Comparison of ENCODE assay signal across 8 cellular contexts in the genomic region with DNA sequence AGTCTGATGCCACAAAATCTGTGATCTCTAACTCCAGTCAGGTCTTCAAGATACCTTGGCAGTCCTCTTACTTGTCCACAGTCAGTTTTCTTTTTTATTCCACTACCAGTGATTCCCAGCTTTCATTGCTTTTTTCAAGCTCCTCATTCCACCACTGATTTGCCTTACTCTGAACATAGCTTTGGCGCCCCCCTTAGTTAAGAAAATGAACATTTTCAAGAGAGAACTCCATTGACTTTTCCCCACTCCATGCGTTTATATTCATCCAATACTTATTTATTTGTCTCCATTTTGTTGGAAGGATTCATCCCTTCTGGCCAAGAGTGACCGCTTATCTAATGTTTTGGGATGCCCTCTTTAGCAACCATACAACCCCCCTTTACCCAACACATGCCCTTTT. TPM values are rescaled to one million over a fixed set of nuclear protein-coding genes. Genes with fewer than 3 reads are reported as not detected.
DNase-seq lines count a peak whose midpoint lies in the region; ATAC-seq and TF ChIP-seq lines count a peak whose summit lies in the region.
"Had no signal": no experiment of that assay in that cellular context is flagged by ENCODE, and none has a peak within 500 bp of the region (broad histone marks: within the 10 kb centered on the region; RNA-seq: fewer than 3 reads in every experiment).

No MANE protein-coding gene starts in this region.

- H3K4me1 Mint-ChIP-seq in nephron progenitor cell = peaks cover 23% of the 10 kb centered on the region

- no peak overlapping the region for H3K4me2 ChIP-seq in MM.1S (ENCODE audit: low read depth, low read length)

- ATAC-seq in GM19328 (IDR thresholded peaks at IDR 0.05; ENCODE audit: unreplicated experiment) (no peak), lower lobe of right lung (no peak)

- TF ChIP-seq CTCF in MM.1S (IDR thresholded peaks at IDR 0.05; ENCODE audit: low read length) (peak; percentile 54), astrocyte of the cerebellum (IDR thresholded peaks at IDR 0.05; ENCODE audit: low read depth, low read length, missing control alignments) (peak; percentile 53), nephron progenitor cell (IDR thresholded peaks at IDR 0.05) (peak; percentile 24), lower lobe of right lung (IDR thresholded peaks at IDR 0.05) (no peak)

- no peaks in the 10 kb centered on the region for H4K20me1 ChIP-seq in MM.1S (ENCODE audit: insufficient read depth, low read length)

- no peak overlapping the region for H3K27ac Mint-ChIP-seq in nephron progenitor cell

- H3K27me3 ChIP-seq in MM.1S (replicated peaks; ENCODE audit: insufficient read depth, low read length) = no peaks in the 10 kb centered on the region
- H3K27me3 ChIP-seq in lower lobe of right lung (ENCODE audit: low read depth) = no peaks in the 10 kb centered on the region
- H3K27me3 ChIP-seq: SJSA1 had no signal

- no peak overlapping the region for H3K4me3 Mint-ChIP-seq in nephron progenitor cell

- in situ Hi-C loops in astrocyte of the cerebellum (cut with HindIII; ENCODE audit: low sequenced_read_pairs) = no loop called here

- peaks cover 3% of the 10 kb centered on the region; the same call in 1 of the 2 replicates for H3K4me1 ChIP-seq in MM.1S (ENCODE audit: low read length)
- H3K4me1 ChIP-seq in lower lobe of right lung = peaks cover 30% of the 10 kb centered on the region

- H3K36me3 ChIP-seq in MM.1S (replicated peaks; ENCODE audit: insufficient read depth, low read length) (no peaks in the 10 kb centered on the region), lower lobe of right lung (peaks cover 43% of the 10 kb centered on the region)

- no peaks in the 10 kb centered on the region for H3F3A ChIP-seq in MM.1S (ENCODE audit: insufficient read depth, low read length)

- H3K27me3 Mint-ChIP-seq in nephron progenitor cell (ENCODE audit: low read depth, poor library complexity) = no peaks in the 10 kb centered on the region

- H3K79me2 ChIP-seq in MM.1S (ENCODE audit: low read length) = no peaks in the 10 kb centered on the region

- H3K4me3 ChIP-seq in MM.1S (ENCODE audit: low read length) = no peak overlapping the region
- no peak overlapping the region for H3K4me3 ChIP-seq in astrocyte of the cerebellum (ENCODE audit: low read depth, low read length)
- no peak overlapping the region for H3K4me3 ChIP-seq in lower lobe of right lung
- H3K4me3 ChIP-seq: SJSA1 had no signal

- DNase-seq in GM03348 (ENCODE audit: low spot score) = peak; percentile 44
- no peak for DNase-seq in MM.1S
- no peak for DNase-seq in astrocyte of the cerebellum (ENCODE audit: low read depth)
- no peak for DNase-seq in nephron progenitor cell
- no peak for DNase-seq in stimulated activated naive CD4-positive, alpha-beta T cell treated with Interleukin-2 at 50 U/mL for 16 hours (lab: John Stamatoyannopoulos, UW)
- DNase-seq in lower lobe of right lung = no peak

- no peaks in the 10 kb centered on the region for H3K9me2 ChIP-seq in MM.1S (replicated peaks; ENCODE audit: insufficient read depth, low read length)

- H2AFZ ChIP-seq in MM.1S (ENCODE audit: low read length) = no peak overlapping the region

- H3K9ac ChIP-seq in MM.1S (ENCODE audit: low read length) = no peak overlapping the region

- H3K27ac ChIP-seq in MM.1S (ENCODE audit: low read length) (no peak overlapping the region), lower lobe of right lung (no peak overlapping the region)
- H3K27ac ChIP-seq: SJSA1 had no signal

- H3K9me3 Mint-ChIP-seq in nephron progenitor cell = peaks cover 17% of the 10 kb centered on the region

- peaks cover 66% of the 10 kb centered on the region for H3K36me3 Mint-ChIP-seq in nephron progenitor cell (ENCODE audit: low read depth)

- no peaks in the 10 kb centered on the region for H3K9me3 ChIP-seq in MM.1S (replicated peaks; ENCODE audit: insufficient read depth, low read length)
- H3K9me3 ChIP-seq in lower lobe of right lung = no peaks in the 10 kb centered on the region
- H3K9me3 ChIP-seq: SJSA1 had no signal

- intact Hi-C loops in lower lobe of right lung (cut with DNase I) = no loop called here

RNA-seq across cellular contexts. Expression of a gene that starts 33.9 kb away (rescaled TPM):
- total RNA-seq in lower lobe of right lung = 34.1 TPM
